In the genomic region with DNA sequence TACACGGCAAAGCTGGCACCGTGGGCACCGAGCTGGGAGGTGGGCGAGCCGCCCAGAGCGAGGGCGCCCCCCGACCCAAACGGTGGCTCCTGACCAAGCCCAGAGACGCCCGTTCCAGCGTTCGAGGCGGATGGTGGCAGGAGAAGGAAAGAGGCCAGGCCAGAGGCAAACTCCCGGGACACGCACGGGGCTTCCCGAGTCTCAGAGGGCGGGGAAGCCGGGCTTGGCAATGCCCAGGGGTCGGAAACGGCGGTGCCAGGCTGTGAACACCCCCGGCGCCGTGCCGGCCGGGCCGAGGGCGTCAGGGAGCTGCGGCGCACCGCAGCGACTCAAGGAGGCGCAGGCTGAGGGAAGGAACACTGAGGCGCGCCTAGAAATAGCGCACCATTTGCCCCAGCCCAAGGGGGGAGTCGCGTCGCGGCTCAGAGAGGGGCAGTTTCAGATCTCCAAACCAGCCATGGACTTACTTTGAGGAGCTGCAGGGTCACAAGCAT, we compare ENCODE assay signal across 8 cellular contexts. TPM values are rescaled to one million over a fixed set of nuclear protein-coding genes. Genes with fewer than 3 reads are reported as not detected.
A peak's percentile ranks its signal among the peaks of the same experiment; 100 is the strongest.
DNase-seq lines count a peak whose midpoint lies in the region; ATAC-seq, FAIRE-seq and TF ChIP-seq lines count a peak whose summit lies in the region.

No MANE protein-coding gene starts in this region.

- H3K4me1 ChIP-seq in BLaER1 treated with 17β-estradiol and CSF1 and Interleukin-3, amounts not matched to agents 10 nM and 100 nM = peaks cover 62 to 80% (median 71%) of the 10 kb centered on the region in 10 experiments

- peaks cover 53% of the 10 kb centered on the region for H3K4me1 Mint-ChIP-seq in progenitor cell of endocrine pancreas (ENCODE audit: low read depth)

- H3K27me3 ChIP-seq in BLaER1 treated with 17β-estradiol and CSF1 and Interleukin-3, amounts not matched to agents 10 nM and 100 nM = peaks cover 0 to 18% (median 5%) of the 10 kb centered on the region in 11 experiments; a peak in 10 of 22 replicates

- no peaks in the 10 kb centered on the region for H3K9me3 Mint-ChIP-seq in progenitor cell of endocrine pancreas (ENCODE audit: low read depth)

- FAIRE-seq in urothelium cell line (lab: Jason Lieb, UNC) = no peak

- no peaks in the 10 kb centered on the region for H3K27me3 Mint-ChIP-seq in progenitor cell of endocrine pancreas

- H3K4me3 ChIP-seq in BLaER1 treated with 17β-estradiol and CSF1 and Interleukin-3, amounts not matched to agents 10 nM and 100 nM = peak overlapping the region; percentile 59 to 98 (median 90)
- H3K4me3 ChIP-seq in foreskin fibroblast (ENCODE audit: low read depth in 1 of 2, low read length in 2 of 2) = peak overlapping the region; percentile 78 to 93

- TF ChIP-seq CTCF in VCaP (conservative IDR thresholded peaks at IDR 0.05) (peak; percentile 54; the same call in 1 of the 2 replicates), foreskin fibroblast (IDR thresholded peaks at IDR 0.05; ENCODE audit: low read depth, low read length) (peak; percentile 34), progenitor cell of endocrine pancreas (IDR thresholded peaks at IDR 0.05; ENCODE audit: unreplicated experiment) (peak; percentile 40)

- peak overlapping the region; percentile 95 for H3K27ac Mint-ChIP-seq in progenitor cell of endocrine pancreas

- peaks cover 0 to 54% (median 41%) of the 10 kb centered on the region in 11 experiments; a peak in 20 of 22 replicates for H4K20me1 ChIP-seq in BLaER1 treated with 17β-estradiol and CSF1 and Interleukin-3, amounts not matched to agents 10 nM and 100 nM

- peak; percentile 46 for ATAC-seq in GM19023 (IDR thresholded peaks at IDR 0.05; ENCODE audit: unreplicated experiment)
- peak; percentile 44 for ATAC-seq in HG03159 (IDR thresholded peaks at IDR 0.05; ENCODE audit: unreplicated experiment)

- no peaks in the 10 kb centered on the region for H3K36me3 Mint-ChIP-seq in progenitor cell of endocrine pancreas (ENCODE audit: insufficient read depth)

- H3K9ac ChIP-seq in BLaER1 treated with 17β-estradiol and CSF1 and Interleukin-3, amounts not matched to agents 10 nM and 100 nM = peak overlapping the region; percentile 80 to 97 (median 89)

- DNase-seq in foreskin fibroblast = no peak
- peak; percentile 29 for DNase-seq in progenitor cell of endocrine pancreas (ENCODE audit: low spot score, unreplicated experiment)
- DNase-seq in urothelium cell line (ENCODE audit: low spot score) = no peak
- no peak for DNase-seq in midbrain (lab: John Stamatoyannopoulos, UW)

- peaks cover 0 to 12% (median under 1%) of the 10 kb centered on the region in 11 experiments; a peak in 6 of 22 replicates for H3K36me3 ChIP-seq in BLaER1 treated with 17β-estradiol and CSF1 and Interleukin-3, amounts not matched to agents 10 nM and 100 nM

- H3K4me3 Mint-ChIP-seq in progenitor cell of endocrine pancreas (ENCODE audit: low read depth) = peak overlapping the region; percentile 91

- H3K9me3 ChIP-seq in BLaER1 treated with 17β-estradiol and CSF1 and Interleukin-3, amounts not matched to agents 10 nM and 100 nM (replicated peaks in 1 of 11) = no peaks in the 10 kb centered on the region

- H3K27ac ChIP-seq in BLaER1 treated with 17β-estradiol and CSF1 and Interleukin-3, amounts not matched to agents 10 nM and 100 nM = peak overlapping the region; percentile 35 to 95 (median 86); a peak in 21 of 22 replicates
- 0 out of 2 replicates have a peak overlapping the region, but pooled peaks have one; percentile 34 for H3K27ac ChIP-seq in VCaP

- peak overlapping the region; percentile 86 to 99 (median 97) for H3K4me2 ChIP-seq in BLaER1 treated with 17β-estradiol and CSF1 and Interleukin-3, amounts not matched to agents 10 nM and 100 nM

RNA-seq across cellular contexts. Expression of a gene that starts 0.4 kb away (rescaled TPM):
- total RNA-seq in progenitor cell of endocrine pancreas = 14.8 and 19.4 TPM in 2 replicates
